ENCODE assay signal across 2 cellular contexts in the genomic region with DNA sequence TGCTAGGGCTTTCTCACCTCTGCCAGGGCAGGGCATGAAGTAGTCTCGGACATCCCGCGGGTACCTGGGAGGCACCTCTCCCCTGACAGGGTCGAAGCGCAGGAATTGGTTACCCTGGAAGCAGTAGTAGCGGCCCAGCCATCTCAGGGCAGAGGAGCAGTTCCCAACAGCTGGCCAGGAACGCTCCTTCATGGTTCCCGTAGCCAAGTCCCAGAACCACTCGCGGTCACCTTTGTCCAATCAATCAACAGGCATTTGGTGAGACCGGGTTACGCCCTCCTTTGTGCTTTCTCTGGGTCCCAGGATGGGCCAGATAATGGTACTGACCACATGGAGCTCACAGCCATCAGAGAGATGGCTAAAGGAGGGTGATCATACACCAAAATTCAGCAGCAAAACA.
TF ChIP-seq lines count a peak whose summit lies in the region.

No MANE protein-coding gene starts in this region.

TF ChIP-seq in GM23338, 12 proteins besides CTCF, POLR2A, EP300 and RAD21:
- TF ChIP-seq NANOG (IDR thresholded peaks at IDR 0.05; ENCODE audit: borderline replicate concordance) (no peak), STAT1 (IDR thresholded peaks at IDR 0.05; ENCODE audit: unreplicated experiment) (no peak), JUNB (IDR thresholded peaks at IDR 0.05; ENCODE audit: unreplicated experiment) (no peak)

TF ChIP-seq in K562, 482 proteins besides CTCF, POLR2A, EP300 and RAD21:
- TF ChIP-seq RBM14 (IDR thresholded peaks at IDR 0.05; ENCODE audit: borderline replicate concordance, insufficient read depth, low read depth, low read length) (no peak), HDAC8 (tag; IDR thresholded peaks at IDR 0.05) (no peak), SMARCA4 (IDR thresholded peaks at IDR 0.05) (no peak), ZNF133 (CRISPR knock-in tag; IDR thresholded peaks at IDR 0.05) (no peak), ZBTB1 (CRISPR knock-in tag; IDR thresholded peaks at IDR 0.05; ENCODE audit: borderline replicate concordance, low read depth) (no peak), NCOR1 (IDR thresholded peaks at IDR 0.05) (no peak), ASH1L (IDR thresholded peaks at IDR 0.05; ENCODE audit: borderline replicate concordance, low read depth, partially characterized antibody) (no peak), SMAD4 (CRISPR knock-in tag; conservative IDR thresholded peaks at IDR 0.05) (no peak), GTF2F1 (IDR thresholded peaks at IDR 0.05; ENCODE audit: low read depth, low read length) (no peak), MEIS2 (IDR thresholded peaks at IDR 0.05; ENCODE audit: partially characterized antibody) (peak; percentile 28), GATAD2B (IDR thresholded peaks at IDR 0.05; ENCODE audit: borderline replicate concordance) (no peak), NELFE (IDR thresholded peaks at IDR 0.05; ENCODE audit: insufficient read depth, insufficient read length) (no peak), NBN (IDR thresholded peaks at IDR 0.05; ENCODE audit: low read depth) (no peak), KLF16 (IDR thresholded peaks at IDR 0.05) (no peak), TAF7 (tag; IDR thresholded peaks at IDR 0.05) (no peak), ZBTB49 (CRISPR knock-in tag; IDR thresholded peaks at IDR 0.05; ENCODE audit: borderline replicate concordance) (no peak), ZNF445 (CRISPR knock-in tag; IDR thresholded peaks at IDR 0.05; ENCODE audit: low read depth) (no peak), SAP30 (IDR thresholded peaks at IDR 0.05; ENCODE audit: borderline replicate concordance, insufficient read depth, low read depth, low read length, poor library complexity, severe bottlenecking) (no peak), ZNF583 (CRISPR knock-in tag; IDR thresholded peaks at IDR 0.05) (no peak), SIN3A (IDR thresholded peaks at IDR 0.05; ENCODE audit: borderline replicate concordance in 2 of 2, control insufficient read depth in 1 of 2, low read depth in 2 of 2, low read length in 2 of 2) (no peak), DPF2 (IDR thresholded peaks at IDR 0.05) (no peak), PRPF4 (IDR thresholded peaks at IDR 0.05; ENCODE audit: insufficient read depth, low read depth, low read length, poor library complexity, severe bottlenecking) (no peak), ZNF324 (CRISPR knock-in tag; IDR thresholded peaks at IDR 0.05) (no peak)
- TF ChIP-seq, protein P1, sequence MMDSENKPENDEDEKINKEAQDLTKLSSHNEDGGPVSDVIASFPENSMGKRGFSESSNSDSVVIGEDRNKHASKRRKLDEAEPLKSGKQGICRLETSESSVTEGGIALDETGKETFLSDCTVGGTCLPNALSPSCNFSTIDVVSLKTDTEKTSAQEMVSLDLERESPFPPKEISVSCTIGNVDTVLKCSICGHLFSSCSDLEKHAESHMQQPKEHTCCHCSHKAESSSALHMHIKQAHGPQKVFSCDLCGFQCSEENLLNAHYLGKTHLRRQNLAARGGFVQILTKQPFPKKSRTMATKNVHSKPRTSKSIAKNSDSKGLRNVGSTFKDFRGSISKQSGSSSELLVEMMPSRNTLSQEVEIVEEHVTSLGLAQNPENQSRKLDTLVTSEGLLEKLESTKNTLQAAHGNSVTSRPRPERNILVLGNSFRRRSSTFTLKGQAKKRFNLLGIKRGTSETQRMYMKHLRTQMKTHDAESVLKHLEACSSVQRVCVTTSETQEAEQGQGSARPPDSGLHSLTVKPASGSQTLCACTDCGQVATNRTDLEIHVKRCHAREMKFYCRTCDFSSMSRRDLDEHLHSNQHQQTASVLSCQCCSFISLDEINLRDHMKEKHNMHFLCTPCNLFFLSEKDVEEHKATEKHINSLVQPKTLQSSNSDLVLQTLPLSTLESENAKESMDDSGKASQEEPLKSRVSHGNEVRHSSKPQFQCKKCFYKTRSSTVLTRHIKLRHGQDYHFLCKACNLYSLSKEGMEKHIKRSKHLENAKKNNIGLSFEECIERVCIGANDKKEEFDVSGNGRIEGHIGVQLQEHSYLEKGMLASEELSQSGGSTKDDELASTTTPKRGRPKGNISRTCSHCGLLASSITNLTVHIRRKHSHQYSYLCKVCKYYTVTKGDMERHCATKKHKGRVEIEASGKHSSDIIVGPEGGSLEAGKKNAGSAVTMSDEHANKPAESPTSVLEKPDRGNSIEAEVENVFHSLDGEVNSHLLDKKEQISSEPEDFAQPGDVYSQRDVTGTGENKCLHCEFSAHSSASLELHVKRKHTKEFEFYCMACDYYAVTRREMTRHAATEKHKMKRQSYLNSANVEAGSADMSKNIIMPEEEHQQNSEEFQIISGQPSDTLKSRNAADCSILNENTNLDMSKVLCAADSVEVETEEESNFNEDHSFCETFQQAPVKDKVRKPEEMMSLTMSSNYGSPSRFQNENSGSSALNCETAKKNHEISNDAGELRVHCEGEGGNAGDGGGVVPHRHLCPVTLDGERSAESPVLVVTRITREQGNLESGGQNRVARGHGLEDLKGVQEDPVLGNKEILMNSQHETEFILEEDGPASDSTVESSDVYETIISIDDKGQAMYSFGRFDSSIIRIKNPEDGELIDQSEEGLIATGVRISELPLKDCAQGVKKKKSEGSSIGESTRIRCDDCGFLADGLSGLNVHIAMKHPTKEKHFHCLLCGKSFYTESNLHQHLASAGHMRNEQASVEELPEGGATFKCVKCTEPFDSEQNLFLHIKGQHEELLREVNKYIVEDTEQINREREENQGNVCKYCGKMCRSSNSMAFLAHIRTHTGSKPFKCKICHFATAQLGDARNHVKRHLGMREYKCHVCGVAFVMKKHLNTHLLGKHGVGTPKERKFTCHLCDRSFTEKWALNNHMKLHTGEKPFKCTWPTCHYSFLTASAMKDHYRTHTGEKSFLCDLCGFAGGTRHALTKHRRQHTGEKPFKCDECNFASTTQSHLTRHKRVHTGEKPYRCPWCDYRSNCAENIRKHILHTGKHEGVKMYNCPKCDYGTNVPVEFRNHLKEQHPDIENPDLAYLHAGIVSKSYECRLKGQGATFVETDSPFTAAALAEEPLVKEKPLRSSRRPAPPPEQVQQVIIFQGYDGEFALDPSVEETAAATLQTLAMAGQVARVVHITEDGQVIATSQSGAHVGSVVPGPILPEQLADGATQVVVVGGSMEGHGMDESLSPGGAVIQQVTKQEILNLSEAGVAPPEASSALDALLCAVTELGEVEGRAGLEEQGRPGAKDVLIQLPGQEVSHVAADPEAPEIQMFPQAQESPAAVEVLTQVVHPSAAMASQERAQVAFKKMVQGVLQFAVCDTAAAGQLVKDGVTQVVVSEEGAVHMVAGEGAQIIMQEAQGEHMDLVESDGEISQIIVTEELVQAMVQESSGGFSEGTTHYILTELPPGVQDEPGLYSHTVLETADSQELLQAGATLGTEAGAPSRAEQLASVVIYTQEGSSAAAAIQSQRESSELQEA (IDR thresholded peaks at IDR 0.05; ENCODE audit: low read depth): 0 out of 2 replicates have a peak, but pooled peaks have one; percentile 29
- TF ChIP-seq, protein P2, sequence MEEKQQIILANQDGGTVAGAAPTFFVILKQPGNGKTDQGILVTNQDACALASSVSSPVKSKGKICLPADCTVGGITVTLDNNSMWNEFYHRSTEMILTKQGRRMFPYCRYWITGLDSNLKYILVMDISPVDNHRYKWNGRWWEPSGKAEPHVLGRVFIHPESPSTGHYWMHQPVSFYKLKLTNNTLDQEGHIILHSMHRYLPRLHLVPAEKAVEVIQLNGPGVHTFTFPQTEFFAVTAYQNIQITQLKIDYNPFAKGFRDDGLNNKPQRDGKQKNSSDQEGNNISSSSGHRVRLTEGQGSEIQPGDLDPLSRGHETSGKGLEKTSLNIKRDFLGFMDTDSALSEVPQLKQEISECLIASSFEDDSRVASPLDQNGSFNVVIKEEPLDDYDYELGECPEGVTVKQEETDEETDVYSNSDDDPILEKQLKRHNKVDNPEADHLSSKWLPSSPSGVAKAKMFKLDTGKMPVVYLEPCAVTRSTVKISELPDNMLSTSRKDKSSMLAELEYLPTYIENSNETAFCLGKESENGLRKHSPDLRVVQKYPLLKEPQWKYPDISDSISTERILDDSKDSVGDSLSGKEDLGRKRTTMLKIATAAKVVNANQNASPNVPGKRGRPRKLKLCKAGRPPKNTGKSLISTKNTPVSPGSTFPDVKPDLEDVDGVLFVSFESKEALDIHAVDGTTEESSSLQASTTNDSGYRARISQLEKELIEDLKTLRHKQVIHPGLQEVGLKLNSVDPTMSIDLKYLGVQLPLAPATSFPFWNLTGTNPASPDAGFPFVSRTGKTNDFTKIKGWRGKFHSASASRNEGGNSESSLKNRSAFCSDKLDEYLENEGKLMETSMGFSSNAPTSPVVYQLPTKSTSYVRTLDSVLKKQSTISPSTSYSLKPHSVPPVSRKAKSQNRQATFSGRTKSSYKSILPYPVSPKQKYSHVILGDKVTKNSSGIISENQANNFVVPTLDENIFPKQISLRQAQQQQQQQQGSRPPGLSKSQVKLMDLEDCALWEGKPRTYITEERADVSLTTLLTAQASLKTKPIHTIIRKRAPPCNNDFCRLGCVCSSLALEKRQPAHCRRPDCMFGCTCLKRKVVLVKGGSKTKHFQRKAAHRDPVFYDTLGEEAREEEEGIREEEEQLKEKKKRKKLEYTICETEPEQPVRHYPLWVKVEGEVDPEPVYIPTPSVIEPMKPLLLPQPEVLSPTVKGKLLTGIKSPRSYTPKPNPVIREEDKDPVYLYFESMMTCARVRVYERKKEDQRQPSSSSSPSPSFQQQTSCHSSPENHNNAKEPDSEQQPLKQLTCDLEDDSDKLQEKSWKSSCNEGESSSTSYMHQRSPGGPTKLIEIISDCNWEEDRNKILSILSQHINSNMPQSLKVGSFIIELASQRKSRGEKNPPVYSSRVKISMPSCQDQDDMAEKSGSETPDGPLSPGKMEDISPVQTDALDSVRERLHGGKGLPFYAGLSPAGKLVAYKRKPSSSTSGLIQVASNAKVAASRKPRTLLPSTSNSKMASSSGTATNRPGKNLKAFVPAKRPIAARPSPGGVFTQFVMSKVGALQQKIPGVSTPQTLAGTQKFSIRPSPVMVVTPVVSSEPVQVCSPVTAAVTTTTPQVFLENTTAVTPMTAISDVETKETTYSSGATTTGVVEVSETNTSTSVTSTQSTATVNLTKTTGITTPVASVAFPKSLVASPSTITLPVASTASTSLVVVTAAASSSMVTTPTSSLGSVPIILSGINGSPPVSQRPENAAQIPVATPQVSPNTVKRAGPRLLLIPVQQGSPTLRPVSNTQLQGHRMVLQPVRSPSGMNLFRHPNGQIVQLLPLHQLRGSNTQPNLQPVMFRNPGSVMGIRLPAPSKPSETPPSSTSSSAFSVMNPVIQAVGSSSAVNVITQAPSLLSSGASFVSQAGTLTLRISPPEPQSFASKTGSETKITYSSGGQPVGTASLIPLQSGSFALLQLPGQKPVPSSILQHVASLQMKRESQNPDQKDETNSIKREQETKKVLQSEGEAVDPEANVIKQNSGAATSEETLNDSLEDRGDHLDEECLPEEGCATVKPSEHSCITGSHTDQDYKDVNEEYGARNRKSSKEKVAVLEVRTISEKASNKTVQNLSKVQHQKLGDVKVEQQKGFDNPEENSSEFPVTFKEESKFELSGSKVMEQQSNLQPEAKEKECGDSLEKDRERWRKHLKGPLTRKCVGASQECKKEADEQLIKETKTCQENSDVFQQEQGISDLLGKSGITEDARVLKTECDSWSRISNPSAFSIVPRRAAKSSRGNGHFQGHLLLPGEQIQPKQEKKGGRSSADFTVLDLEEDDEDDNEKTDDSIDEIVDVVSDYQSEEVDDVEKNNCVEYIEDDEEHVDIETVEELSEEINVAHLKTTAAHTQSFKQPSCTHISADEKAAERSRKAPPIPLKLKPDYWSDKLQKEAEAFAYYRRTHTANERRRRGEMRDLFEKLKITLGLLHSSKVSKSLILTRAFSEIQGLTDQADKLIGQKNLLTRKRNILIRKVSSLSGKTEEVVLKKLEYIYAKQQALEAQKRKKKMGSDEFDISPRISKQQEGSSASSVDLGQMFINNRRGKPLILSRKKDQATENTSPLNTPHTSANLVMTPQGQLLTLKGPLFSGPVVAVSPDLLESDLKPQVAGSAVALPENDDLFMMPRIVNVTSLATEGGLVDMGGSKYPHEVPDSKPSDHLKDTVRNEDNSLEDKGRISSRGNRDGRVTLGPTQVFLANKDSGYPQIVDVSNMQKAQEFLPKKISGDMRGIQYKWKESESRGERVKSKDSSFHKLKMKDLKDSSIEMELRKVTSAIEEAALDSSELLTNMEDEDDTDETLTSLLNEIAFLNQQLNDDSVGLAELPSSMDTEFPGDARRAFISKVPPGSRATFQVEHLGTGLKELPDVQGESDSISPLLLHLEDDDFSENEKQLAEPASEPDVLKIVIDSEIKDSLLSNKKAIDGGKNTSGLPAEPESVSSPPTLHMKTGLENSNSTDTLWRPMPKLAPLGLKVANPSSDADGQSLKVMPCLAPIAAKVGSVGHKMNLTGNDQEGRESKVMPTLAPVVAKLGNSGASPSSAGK (IDR thresholded peaks at IDR 0.05): no peak
- TF ChIP-seq, protein P3, sequence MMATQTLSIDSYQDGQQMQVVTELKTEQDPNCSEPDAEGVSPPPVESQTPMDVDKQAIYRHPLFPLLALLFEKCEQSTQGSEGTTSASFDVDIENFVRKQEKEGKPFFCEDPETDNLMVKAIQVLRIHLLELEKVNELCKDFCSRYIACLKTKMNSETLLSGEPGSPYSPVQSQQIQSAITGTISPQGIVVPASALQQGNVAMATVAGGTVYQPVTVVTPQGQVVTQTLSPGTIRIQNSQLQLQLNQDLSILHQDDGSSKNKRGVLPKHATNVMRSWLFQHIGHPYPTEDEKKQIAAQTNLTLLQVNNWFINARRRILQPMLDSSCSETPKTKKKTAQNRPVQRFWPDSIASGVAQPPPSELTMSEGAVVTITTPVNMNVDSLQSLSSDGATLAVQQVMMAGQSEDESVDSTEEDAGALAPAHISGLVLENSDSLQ (IDR thresholded peaks at IDR 0.05): peak; percentile 34; the same call in 1 of the 2 replicates
